In the genomic region with DNA sequence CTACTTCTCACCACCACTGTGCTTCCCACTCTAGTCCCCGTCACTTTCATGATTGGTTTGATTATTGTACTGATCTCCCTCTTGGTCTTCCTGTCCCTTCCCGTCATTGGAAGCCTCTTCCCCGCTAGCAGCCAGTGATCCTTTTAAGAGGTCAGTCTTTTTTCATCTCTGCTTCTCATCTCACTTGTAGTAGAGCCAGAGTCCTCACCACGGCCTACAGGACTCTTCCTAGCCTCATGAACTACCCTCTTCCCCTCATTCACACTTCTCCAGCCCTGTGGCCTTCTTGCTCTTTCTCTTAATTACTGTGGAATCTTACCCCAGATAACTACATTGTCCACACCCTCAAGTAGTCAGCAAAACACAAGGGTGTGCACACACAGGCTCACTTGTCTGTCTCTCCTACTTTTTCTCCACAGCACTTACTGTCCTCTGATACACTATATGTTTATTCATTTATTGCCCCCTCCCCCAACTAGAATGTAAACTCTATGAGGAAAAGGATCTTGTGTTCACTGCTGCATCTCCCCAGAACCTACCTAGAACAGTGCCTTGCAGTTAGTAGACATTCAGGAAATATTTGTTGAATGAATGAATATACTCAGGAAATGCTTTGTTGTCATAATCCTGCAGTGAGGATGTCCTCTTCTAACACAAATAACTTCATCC, we compare ENCODE assay signal across 1 cellular context.
TF ChIP-seq lines count a peak whose summit lies in the region.

No MANE protein-coding gene starts in this region.

TF ChIP-seq in GM23338, 12 proteins besides CTCF, POLR2A, EP300 and RAD21 (continued from another document):
- no peak for TF ChIP-seq CREB1 (CRISPR knock-in tag; IDR thresholded peaks at IDR 0.05; ENCODE audit: low read depth)
